34 cellular contexts compared by ENCODE assay signal in genomic region chr7:89458076-89458475, GRCh38.
"Had no signal": no experiment of that assay in that cellular context is flagged by ENCODE, and none has a peak within 500 bp of the region (broad histone marks: within the 10 kb centered on the region; RNA-seq: fewer than 3 reads in every experiment).

No MANE protein-coding gene starts in this region.

- H3K27ac ChIP-seq: adrenal gland, body of pancreas, brain microvascular endothelial cell, breast epithelium, VCaP had no signal

- DNase-seq: activated B cell treated with CpG ODN at 0.5 μM for 24 hours; activated CD4-positive, alpha-beta memory T cell treated with anti-CD3 and anti-CD28 coated beads for 36 hours; activated CD4-positive, alpha-beta T cell treated with anti-CD3 and anti-CD28 coated beads for 4 hours; activated CD4-positive, alpha-beta T cell treated with anti-CD3 and anti-CD28 coated beads, Interleukin-2, amount 10 ng/mL, durations not matched to agents 24 days and 14 days; activated CD4-positive, alpha-beta T cell treated with anti-CD3 and anti-CD28 coated beads, Interleukin-2, amount 50 U/mL, for 1 hour; activated CD4-positive, alpha-beta T cell treated with anti-CD3 and anti-CD28 coated beads, Interleukin-2, amount 50 U/mL, for 4 hours; activated CD4-positive, CD25-positive, alpha-beta regulatory T cell treated with anti-CD3 and anti-CD28 coated beads, Interleukin-2, amount 50 U/mL, for 72 hours; activated CD8-positive, alpha-beta memory T cell treated with anti-CD3 and anti-CD28 coated beads, Interleukin-2, amount 50 U/mL, for 4 hours; activated CD8-positive, alpha-beta T cell treated with anti-CD3 and anti-CD28 coated beads for 36 hours; activated effector memory CD4-positive, alpha-beta T cell treated with anti-CD3 and anti-CD28 coated beads, Interleukin-2, amount 50 U/mL, for 16 hours; activated gamma-delta T cell treated with Interleukin-2 at 50 U/mL for 16 hours; activated naive CD4-positive, alpha-beta T cell; activated naive CD4-positive, alpha-beta T cell treated with anti-CD3 and anti-CD28 coated beads for 36 hours; activated naive CD4-positive, alpha-beta T cell treated with anti-CD3 and anti-CD28 coated beads, Interleukin-2, amount 50 U/mL, for 16 hours; activated naive CD8-positive, alpha-beta T cell treated with anti-CD3 and anti-CD28 coated beads for 36 hours; activated T-cell treated with anti-CD3 and anti-CD28 coated beads for 4 hours; activated T-cell treated with anti-CD3 and anti-CD28 coated beads, Interleukin-2, amount 50 U/mL, for 1 hour; activated T-cell treated with anti-CD3 and anti-CD28 coated beads, Interleukin-2, amount 50 U/mL, for 4 hours; activated T-cell treated with anti-CD3 and anti-CD28 coated beads, Interleukin-2, amount 50 U/mL, for 72 hours; adrenal gland; amniotic stem cell; aorta; body of pancreas; brain microvascular endothelial cell; central memory CD4-positive, alpha-beta T cell; T-helper 2 cell; T-helper 9 cell had no signal

- H3K36me3 ChIP-seq: adrenal gland, brain microvascular endothelial cell, breast epithelium had no signal

- H3K9me3 Mint-ChIP-seq: activated CD4-positive, alpha-beta T cell treated with anti-CD3 and anti-CD28 coated beads, Interleukin-2, amount 10 ng/mL, durations not matched to agents 24 days and 14 days; activated naive CD4-positive, alpha-beta T cell treated with anti-CD3 and anti-CD28 coated beads, Interleukin-2, amount 50 U/mL, for 72 hours; activated T-cell treated with anti-CD3 and anti-CD28 coated beads, Interleukin-2, amount 50 U/mL, for 4 hours; activated T-cell treated with anti-CD3 and anti-CD28 coated beads, Interleukin-2, amount 50 U/mL, for 72 hours; activated T-helper 1 cell treated with anti-CD3 and anti-CD28 coated beads, Interleukin-12 subunit alpha, Interleukin-12 subunit beta, Interleukin-2, Interleukin-4 antibody, amounts not matched to agents 30 ng/mL and 10 ng/mL and 1 ng/mL, durations not matched to agents 14 hours and 24 hours and 36 hours; activated T-helper 17 cell treated with anti-CD3 and anti-CD28 coated beads, Interleukin-2, amount 50 U/mL, for 72 hours; T-helper 1 cell treated with Interleukin-12 subunit alpha and Interleukin-12 subunit beta and Interleukin-4 antibody, amounts not matched to agents 30 μg/mL and 1 μg/mL, for 36 hours; T-helper 2 cell treated with Interferon-gamma antibody and Interleukin-4, amounts not matched to agents 5 μg/mL and 100 μg/mL, for 36 hours had no signal

- H3K4me3 ChIP-seq: adrenal gland, body of pancreas, breast epithelium had no signal

- H3K27me3 ChIP-seq: adrenal gland, body of pancreas, brain microvascular endothelial cell, breast epithelium had no signal

- H3K4me1 ChIP-seq: adrenal gland, body of pancreas, breast epithelium had no signal

- H3K27me3 Mint-ChIP-seq: activated B cell treated with CpG ODN at 0.5 μM for 24 hours; activated CD4-positive, alpha-beta memory T cell treated with anti-CD3 and anti-CD28 coated beads for 36 hours; activated CD4-positive, alpha-beta T cell treated with anti-CD3 and anti-CD28 coated beads, Interleukin-2, amount 10 ng/mL, durations not matched to agents 24 days and 14 days; activated CD8-positive, alpha-beta T cell treated with anti-CD3 and anti-CD28 coated beads for 36 hours; activated naive CD8-positive, alpha-beta T cell treated with anti-CD3 and anti-CD28 coated beads for 36 hours; activated T-helper 17 cell treated with anti-CD3 and anti-CD28 coated beads, Interleukin-2, amount 50 U/mL, for 72 hours had no signal

- H3K36me3 Mint-ChIP-seq: activated CD4-positive, alpha-beta memory T cell treated with anti-CD3 and anti-CD28 coated beads for 36 hours; activated naive CD4-positive, alpha-beta T cell treated with anti-CD3 and anti-CD28 coated beads, Interleukin-2, amount 50 U/mL, for 72 hours; activated naive CD8-positive, alpha-beta T cell treated with anti-CD3 and anti-CD28 coated beads for 36 hours had no signal

- H3K4me3 Mint-ChIP-seq: activated B cell treated with CpG ODN at 0.5 μM for 24 hours; activated CD4-positive, alpha-beta memory T cell treated with anti-CD3 and anti-CD28 coated beads for 36 hours; activated CD4-positive, alpha-beta T cell treated with anti-CD3 and anti-CD28 coated beads, Interleukin-2, amount 10 ng/mL, durations not matched to agents 24 days and 14 days; activated CD8-positive, alpha-beta T cell treated with anti-CD3 and anti-CD28 coated beads for 36 hours; activated naive CD4-positive, alpha-beta T cell treated with anti-CD3 and anti-CD28 coated beads for 36 hours; activated naive CD8-positive, alpha-beta T cell treated with anti-CD3 and anti-CD28 coated beads for 36 hours; activated T-cell treated with anti-CD3 and anti-CD28 coated beads, Interleukin-2, amount 50 U/mL, for 4 hours; activated T-cell treated with anti-CD3 and anti-CD28 coated beads, Interleukin-2, amount 50 U/mL, for 72 hours; activated T-helper 1 cell treated with anti-CD3 and anti-CD28 coated beads, Interleukin-12 subunit alpha, Interleukin-12 subunit beta, Interleukin-2, Interleukin-4 antibody, amounts not matched to agents 30 ng/mL and 10 ng/mL and 1 ng/mL, durations not matched to agents 14 hours and 24 hours and 36 hours; activated T-helper 17 cell treated with anti-CD3 and anti-CD28 coated beads, Interleukin-2, amount 50 U/mL, for 72 hours; T-helper 1 cell treated with Interleukin-12 subunit alpha and Interleukin-12 subunit beta and Interleukin-4 antibody, amounts not matched to agents 30 μg/mL and 1 μg/mL, for 36 hours; T-helper 2 cell treated with Interferon-gamma antibody and Interleukin-4, amounts not matched to agents 5 μg/mL and 100 μg/mL, for 36 hours had no signal

- H3K27ac Mint-ChIP-seq: activated B cell treated with CpG ODN at 0.5 μM for 24 hours; activated CD4-positive, alpha-beta memory T cell treated with anti-CD3 and anti-CD28 coated beads for 36 hours; activated CD4-positive, alpha-beta T cell treated with anti-CD3 and anti-CD28 coated beads, Interleukin-2, amount 10 ng/mL, durations not matched to agents 24 days and 14 days; activated CD8-positive, alpha-beta T cell treated with anti-CD3 and anti-CD28 coated beads for 36 hours; activated naive CD4-positive, alpha-beta T cell treated with anti-CD3 and anti-CD28 coated beads for 36 hours; activated naive CD4-positive, alpha-beta T cell treated with anti-CD3 and anti-CD28 coated beads, Interleukin-2, amount 50 U/mL, for 72 hours; activated naive CD8-positive, alpha-beta T cell treated with anti-CD3 and anti-CD28 coated beads for 36 hours; activated T-cell treated with anti-CD3 and anti-CD28 coated beads, Interleukin-2, amount 50 U/mL, for 72 hours; activated T-helper 1 cell treated with anti-CD3 and anti-CD28 coated beads, Interleukin-12 subunit alpha, Interleukin-12 subunit beta, Interleukin-2, Interleukin-4 antibody, amounts not matched to agents 30 ng/mL and 10 ng/mL and 1 ng/mL, durations not matched to agents 14 hours and 24 hours and 36 hours; activated T-helper 17 cell treated with anti-CD3 and anti-CD28 coated beads, Interleukin-2, amount 50 U/mL, for 72 hours; T-helper 1 cell treated with Interleukin-12 subunit alpha and Interleukin-12 subunit beta and Interleukin-4 antibody, amounts not matched to agents 30 μg/mL and 1 μg/mL, for 36 hours; T-helper 2 cell treated with Interferon-gamma antibody and Interleukin-4, amounts not matched to agents 5 μg/mL and 100 μg/mL, for 36 hours had no signal

- H3K4me1 Mint-ChIP-seq: activated B cell treated with CpG ODN at 0.5 μM for 24 hours; activated CD4-positive, alpha-beta T cell treated with anti-CD3 and anti-CD28 coated beads, Interleukin-2, amount 10 ng/mL, durations not matched to agents 24 days and 14 days; activated naive CD8-positive, alpha-beta T cell treated with anti-CD3 and anti-CD28 coated beads for 36 hours; activated T-helper 17 cell treated with anti-CD3 and anti-CD28 coated beads, Interleukin-2, amount 50 U/mL, for 72 hours had no signal

- H3K9me3 ChIP-seq: adrenal gland, body of pancreas, breast epithelium had no signal

- ATAC-seq: activated CD8-positive, alpha-beta T cell treated with anti-CD3 and anti-CD28 coated beads for 36 hours; activated naive CD4-positive, alpha-beta T cell treated with anti-CD3 and anti-CD28 coated beads, Interleukin-2, amount 50 U/mL, for 72 hours; activated T-cell treated with anti-CD3 and anti-CD28 coated beads, Interleukin-2, amount 50 U/mL, for 4 hours; activated T-cell treated with anti-CD3 and anti-CD28 coated beads, Interleukin-2, amount 50 U/mL, for 72 hours; activated T-helper 17 cell treated with anti-CD3 and anti-CD28 coated beads, Interleukin-2, amount 50 U/mL, for 72 hours; body of pancreas had no signal
